ENCODE assay signal across 8 cellular contexts in the genomic region with DNA sequence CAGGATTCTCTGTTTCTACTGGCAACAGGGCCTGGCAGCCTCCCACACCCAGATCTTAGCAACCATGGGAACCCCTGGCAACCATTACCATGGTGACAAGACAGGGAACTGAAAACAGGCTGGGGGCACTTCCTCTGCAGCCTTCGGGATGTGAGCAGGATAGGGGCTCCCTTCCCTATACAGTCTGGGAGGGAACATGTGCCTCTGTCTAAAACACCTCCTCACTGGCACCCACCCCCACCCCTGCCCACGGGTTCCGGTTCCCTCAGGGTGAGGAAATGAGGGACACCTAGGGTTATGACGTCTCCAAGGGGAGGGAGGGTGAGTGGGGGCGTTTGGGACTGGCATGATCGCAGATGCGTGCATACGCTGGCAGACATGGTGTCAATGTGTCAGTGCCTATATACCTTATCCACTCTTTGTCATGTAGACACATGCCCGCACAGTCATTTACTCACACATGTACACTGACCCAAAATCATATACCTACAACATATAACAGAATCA. TPM values are rescaled to one million over a fixed set of nuclear protein-coding genes. Genes with fewer than 3 reads are reported as not detected.
DNase-seq lines count a peak whose midpoint lies in the region; ATAC-seq and TF ChIP-seq lines count a peak whose summit lies in the region.

No MANE protein-coding gene starts in this region.

- H3F3A ChIP-seq in GM23338 (replicated peaks; ENCODE audit: low read depth) = no peaks in the 10 kb centered on the region; the same call in 1 of the 2 replicates

- H3K27me3 ChIP-seq in GM23338 (ENCODE audit: insufficient read depth) (no peaks in the 10 kb centered on the region), gastroesophageal sphincter (no peaks in the 10 kb centered on the region)

- no peaks in the 10 kb centered on the region for H3K36me3 ChIP-seq in GM23338 (ENCODE audit: insufficient read depth)
- H3K36me3 ChIP-seq in gastroesophageal sphincter = no peaks in the 10 kb centered on the region

- TF ChIP-seq CTCF in GM23338 (conservative IDR thresholded peaks at IDR 0.05; ENCODE audit: low read depth in 2 of 2) (no peak), gastroesophageal sphincter (IDR thresholded peaks at IDR 0.05) (no peak)

- no peak for TF ChIP-seq POLR2A in gastroesophageal sphincter (IDR thresholded peaks at IDR 0.05)

- H3K9me3 Mint-ChIP-seq in GM23338 = no peaks in the 10 kb centered on the region; the same call in 2 of the 3 replicates
- no peaks in the 10 kb centered on the region for H3K9me3 Mint-ChIP-seq in activated naive CD4-positive, alpha-beta T cell treated with anti-CD3 and anti-CD28 coated beads, Interleukin-2, amount 50 U/mL, for 24 hours

- H3K36me3 Mint-ChIP-seq in GM23338 (ENCODE audit: low read depth) = peaks cover 6% of the 10 kb centered on the region; the same call in 2 of the 3 replicates
- no peaks in the 10 kb centered on the region for H3K36me3 Mint-ChIP-seq in activated naive CD4-positive, alpha-beta T cell treated with anti-CD3 and anti-CD28 coated beads, Interleukin-2, amount 50 U/mL, for 24 hours

- H3K4me1 ChIP-seq in GM23338 (ENCODE audit: insufficient read depth) = peaks cover 23% of the 10 kb centered on the region
- H3K4me1 ChIP-seq in gastroesophageal sphincter = peaks cover 0 to 10% (median 5%) of the 10 kb centered on the region in 3 donors

- H3K27ac Mint-ChIP-seq in GM23338 = no peak overlapping the region
- peak overlapping the region; percentile 9 for H3K27ac Mint-ChIP-seq in activated naive CD4-positive, alpha-beta T cell treated with anti-CD3 and anti-CD28 coated beads, Interleukin-2, amount 50 U/mL, for 24 hours

- H3K9me2 ChIP-seq in GM23338 (ENCODE audit: insufficient read depth) = 0 out of 2 replicates have a peak, but pooled peaks cover 3% of the 10 kb centered on the region

- peak; percentile 69 for DNase-seq in GM23338 (ENCODE audit: low spot score)
- DNase-seq in NOMO-1 treated with dmso at 0.1 percent for 144 hours (lab: John Stamatoyannopoulos, UW; ENCODE audit: unreplicated experiment) = peak; percentile 31
- DNase-seq in midbrain (lab: John Stamatoyannopoulos, UW) = peak; percentile 63
- DNase-seq in NK-92 treated with Interleukin-12 subunit alpha and Interleukin-12 subunit beta, amount 100 ng/mL, for 24 hours (lab: John Stamatoyannopoulos, UW) = no peak

- H4K20me1 ChIP-seq in GM23338 (replicated peaks; ENCODE audit: insufficient read depth) = no peaks in the 10 kb centered on the region

- H3K27ac ChIP-seq in GM23338 (ENCODE audit: low read depth) (no peak overlapping the region), gastroesophageal sphincter (no peak overlapping the region)

- no peaks in the 10 kb centered on the region for H3K9me3 ChIP-seq in gastroesophageal sphincter

- no peaks in the 10 kb centered on the region for H3K79me2 ChIP-seq in GM23338 (replicated peaks; ENCODE audit: insufficient read depth)

- TF ChIP-seq EP300 in gastroesophageal sphincter (IDR thresholded peaks at IDR 0.05) = no peak

- no peak overlapping the region; the same call in 2 of the 3 replicates for H3K4me3 Mint-ChIP-seq in GM23338
- H3K4me3 Mint-ChIP-seq in activated naive CD4-positive, alpha-beta T cell treated with anti-CD3 and anti-CD28 coated beads, Interleukin-2, amount 50 U/mL, for 24 hours = peak overlapping the region; percentile 8

- 45 to 86% methylated on average over 1 to 7 of the region's 9 CpGs for WGBS in gastroesophageal sphincter (ENCODE audit: low coverage in 1 of 2), 2 donors

- H3K4me3 ChIP-seq in GM23338 = no peak overlapping the region
- no peak overlapping the region for H3K4me3 ChIP-seq in gastroesophageal sphincter

- peaks cover 35% of the 10 kb centered on the region for H3K4me1 Mint-ChIP-seq in GM23338
- H3K4me1 Mint-ChIP-seq in activated naive CD4-positive, alpha-beta T cell treated with anti-CD3 and anti-CD28 coated beads, Interleukin-2, amount 50 U/mL, for 24 hours = peaks cover 77% of the 10 kb centered on the region

- H3K27me3 Mint-ChIP-seq in GM23338 (ENCODE audit: insufficient read depth, low read depth, poor library complexity) = peaks cover 14% of the 10 kb centered on the region
- H3K27me3 Mint-ChIP-seq in activated naive CD4-positive, alpha-beta T cell treated with anti-CD3 and anti-CD28 coated beads, Interleukin-2, amount 50 U/mL, for 24 hours = no peaks in the 10 kb centered on the region

- no peak for ATAC-seq in GM23338
- ATAC-seq in GM21515 (IDR thresholded peaks at IDR 0.05; ENCODE audit: unreplicated experiment) = no peak
- ATAC-seq in HG03469 (IDR thresholded peaks at IDR 0.05; ENCODE audit: unreplicated experiment) = no peak
- no peak for ATAC-seq in gastroesophageal sphincter

- no peak overlapping the region for H3K4me2 ChIP-seq in GM23338

- no peak overlapping the region for H2AFZ ChIP-seq in GM23338

TF ChIP-seq in GM23338, 12 proteins besides CTCF, POLR2A, EP300 and RAD21 (continues in another document):
- TF ChIP-seq, protein P1, sequence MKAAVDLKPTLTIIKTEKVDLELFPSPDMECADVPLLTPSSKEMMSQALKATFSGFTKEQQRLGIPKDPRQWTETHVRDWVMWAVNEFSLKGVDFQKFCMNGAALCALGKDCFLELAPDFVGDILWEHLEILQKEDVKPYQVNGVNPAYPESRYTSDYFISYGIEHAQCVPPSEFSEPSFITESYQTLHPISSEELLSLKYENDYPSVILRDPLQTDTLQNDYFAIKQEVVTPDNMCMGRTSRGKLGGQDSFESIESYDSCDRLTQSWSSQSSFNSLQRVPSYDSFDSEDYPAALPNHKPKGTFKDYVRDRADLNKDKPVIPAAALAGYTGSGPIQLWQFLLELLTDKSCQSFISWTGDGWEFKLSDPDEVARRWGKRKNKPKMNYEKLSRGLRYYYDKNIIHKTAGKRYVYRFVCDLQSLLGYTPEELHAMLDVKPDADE (IDR thresholded peaks at IDR 0.05) = no peak
- no peak for TF ChIP-seq EZH2phosphoT487 (IDR thresholded peaks at IDR 0.05; ENCODE audit: unreplicated experiment)
- TF ChIP-seq, protein P2, sequence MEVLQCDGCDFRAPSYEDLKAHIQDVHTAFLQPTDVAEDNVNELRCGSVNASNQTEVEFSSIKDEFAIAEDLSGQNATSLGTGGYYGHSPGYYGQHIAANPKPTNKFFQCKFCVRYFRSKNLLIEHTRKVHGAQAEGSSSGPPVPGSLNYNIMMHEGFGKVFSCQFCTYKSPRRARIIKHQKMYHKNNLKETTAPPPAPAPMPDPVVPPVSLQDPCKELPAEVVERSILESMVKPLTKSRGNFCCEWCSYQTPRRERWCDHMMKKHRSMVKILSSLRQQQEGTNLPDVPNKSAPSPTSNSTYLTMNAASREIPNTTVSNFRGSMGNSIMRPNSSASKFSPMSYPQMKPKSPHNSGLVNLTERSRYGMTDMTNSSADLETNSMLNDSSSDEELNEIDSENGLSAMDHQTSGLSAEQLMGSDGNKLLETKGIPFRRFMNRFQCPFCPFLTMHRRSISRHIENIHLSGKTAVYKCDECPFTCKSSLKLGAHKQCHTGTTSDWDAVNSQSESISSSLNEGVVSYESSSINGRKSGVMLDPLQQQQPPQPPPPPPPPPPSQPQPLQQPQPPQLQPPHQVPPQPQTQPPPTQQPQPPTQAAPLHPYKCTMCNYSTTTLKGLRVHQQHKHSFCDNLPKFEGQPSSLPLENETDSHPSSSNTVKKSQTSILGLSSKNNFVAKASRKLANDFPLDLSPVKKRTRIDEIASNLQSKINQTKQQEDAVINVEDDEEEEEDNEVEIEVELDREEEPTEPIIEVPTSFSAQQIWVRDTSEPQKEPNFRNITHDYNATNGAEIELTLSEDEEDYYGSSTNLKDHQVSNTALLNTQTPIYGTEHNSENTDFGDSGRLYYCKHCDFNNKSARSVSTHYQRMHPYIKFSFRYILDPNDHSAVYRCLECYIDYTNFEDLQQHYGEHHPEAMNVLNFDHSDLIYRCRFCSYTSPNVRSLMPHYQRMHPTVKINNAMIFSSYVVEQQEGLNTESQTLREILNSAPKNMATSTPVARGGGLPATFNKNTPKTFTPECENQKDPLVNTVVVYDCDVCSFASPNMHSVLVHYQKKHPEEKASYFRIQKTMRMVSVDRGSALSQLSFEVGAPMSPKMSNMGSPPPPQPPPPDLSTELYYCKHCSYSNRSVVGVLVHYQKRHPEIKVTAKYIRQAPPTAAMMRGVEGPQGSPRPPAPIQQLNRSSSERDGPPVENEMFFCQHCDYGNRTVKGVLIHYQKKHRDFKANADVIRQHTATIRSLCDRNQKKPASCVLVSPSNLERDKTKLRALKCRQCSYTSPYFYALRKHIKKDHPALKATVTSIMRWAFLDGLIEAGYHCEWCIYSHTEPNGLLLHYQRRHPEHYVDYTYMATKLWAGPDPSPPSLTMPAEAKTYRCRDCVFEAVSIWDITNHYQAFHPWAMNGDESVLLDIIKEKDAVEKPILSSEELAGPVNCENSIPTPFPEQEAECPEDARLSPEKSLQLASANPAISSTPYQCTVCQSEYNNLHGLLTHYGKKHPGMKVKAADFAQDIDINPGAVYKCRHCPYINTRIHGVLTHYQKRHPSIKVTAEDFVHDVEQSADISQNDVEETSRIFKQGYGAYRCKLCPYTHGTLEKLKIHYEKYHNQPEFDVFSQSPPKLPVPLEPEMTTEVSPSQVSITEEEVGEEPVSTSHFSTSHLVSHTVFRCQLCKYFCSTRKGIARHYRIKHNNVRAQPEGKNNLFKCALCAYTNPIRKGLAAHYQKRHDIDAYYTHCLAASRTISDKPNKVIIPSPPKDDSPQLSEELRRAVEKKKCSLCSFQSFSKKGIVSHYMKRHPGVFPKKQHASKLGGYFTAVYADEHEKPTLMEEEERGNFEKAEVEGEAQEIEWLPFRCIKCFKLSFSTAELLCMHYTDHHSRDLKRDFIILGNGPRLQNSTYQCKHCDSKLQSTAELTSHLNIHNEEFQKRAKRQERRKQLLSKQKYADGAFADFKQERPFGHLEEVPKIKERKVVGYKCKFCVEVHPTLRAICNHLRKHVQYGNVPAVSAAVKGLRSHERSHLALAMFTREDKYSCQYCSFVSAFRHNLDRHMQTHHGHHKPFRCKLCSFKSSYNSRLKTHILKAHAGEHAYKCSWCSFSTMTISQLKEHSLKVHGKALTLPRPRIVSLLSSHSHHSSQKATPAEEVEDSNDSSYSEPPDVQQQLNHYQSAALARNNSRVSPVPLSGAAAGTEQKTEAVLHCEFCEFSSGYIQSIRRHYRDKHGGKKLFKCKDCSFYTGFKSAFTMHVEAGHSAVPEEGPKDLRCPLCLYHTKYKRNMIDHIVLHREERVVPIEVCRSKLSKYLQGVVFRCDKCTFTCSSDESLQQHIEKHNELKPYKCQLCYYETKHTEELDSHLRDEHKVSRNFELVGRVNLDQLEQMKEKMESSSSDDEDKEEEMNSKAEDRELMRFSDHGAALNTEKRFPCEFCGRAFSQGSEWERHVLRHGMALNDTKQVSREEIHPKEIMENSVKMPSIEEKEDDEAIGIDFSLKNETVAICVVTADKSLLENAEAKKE (CRISPR knock-in tag; IDR thresholded peaks at IDR 0.05) = no peak
- no peak for TF ChIP-seq POLR2AphosphoS5 (IDR thresholded peaks at IDR 0.05; ENCODE audit: low read depth)

RNA-seq across cellular contexts. Expression of a gene that starts 3.0 kb away (rescaled TPM):
- total RNA-seq in GM23338 (2014; rRNA removed; shearing (Covaris generic)) = 37.4 and 37.6 TPM in 2 replicates
- 20.3 and 22.6 TPM in 2 replicates for polyA plus RNA-seq in GM23338 (2016; fragmentation: Nextera tagmentation; extraction: Ambion mirVana)
- total RNA-seq in gastroesophageal sphincter = 100 to 1,000 TPM in 2 of 4 donors, 10 to 100 TPM in 2; 46.8 to 125 (median 96.8) TPM

RNA-seq across cellular contexts. Expression of a gene that starts 28.5 kb away (rescaled TPM):
- 0.14 and 0.19 TPM in 2 replicates for total RNA-seq in GM23338 (2014; rRNA removed; shearing (Covaris generic))
- 0.03 and 0.05 TPM in 2 replicates for polyA plus RNA-seq in GM23338 (2016; fragmentation: Nextera tagmentation; extraction: Ambion mirVana)
- under 1 TPM in 3 of 4 donors, not detected in 1; 0.30 to 0.81 (median 0.67) TPM for total RNA-seq in gastroesophageal sphincter
